Comparison of ENCODE assay signal across 37 cellular contexts in genomic region chr3:137778941-137779340, GRCh38. TPM values are rescaled to one million over a fixed set of nuclear protein-coding genes. Genes with fewer than 3 reads are reported as not detected.
"Had no signal": no experiment of that assay in that cellular context is flagged by ENCODE, and none has a peak within 500 bp of the region (broad histone marks: within the 10 kb centered on the region; RNA-seq: fewer than 3 reads in every experiment).

No MANE protein-coding gene starts in this region.

- H3K9me3 ChIP-seq: body of pancreas, breast epithelium had no signal

- H3K27ac Mint-ChIP-seq: activated CD4-positive, alpha-beta memory T cell treated with anti-CD3 and anti-CD28 coated beads, Interleukin-2, amount 10 ng/mL, durations not matched to agents 7 days and 5 days; activated CD4-positive, alpha-beta T cell treated with anti-CD3 and anti-CD28 coated beads for 36 hours; activated CD4-positive, alpha-beta T cell treated with anti-CD3 and anti-CD28 coated beads, Interleukin-2, amount 10 ng/mL, durations not matched to agents 7 days and 5 days; activated CD8-positive, alpha-beta memory T cell treated with anti-CD3 and anti-CD28 coated beads, Interleukin-2, amount 10 ng/mL, durations not matched to agents 7 days and 5 days; activated CD8-positive, alpha-beta T cell treated with anti-CD3 and anti-CD28 coated beads, Interleukin-2, amount 10 ng/mL, durations not matched to agents 7 days and 5 days; activated naive CD4-positive, alpha-beta T cell treated with anti-CD3 and anti-CD28 coated beads, Interleukin-2, amount 10 ng/mL, durations not matched to agents 7 days and 5 days; activated naive CD4-positive, alpha-beta T cell treated with anti-CD3 and anti-CD28 coated beads, Interleukin-2, amount 50 U/mL, for 24 hours; activated naive CD8-positive, alpha-beta T cell; activated naive CD8-positive, alpha-beta T cell treated with anti-CD3 and anti-CD28 coated beads, Interleukin-2, amount 10 ng/mL, durations not matched to agents 7 days and 5 days; activated naive CD8-positive, alpha-beta T cell treated with anti-CD3 and anti-CD28 coated beads, Interleukin-2, amount 50 U/mL, for 24 hours; activated T-cell treated with anti-CD3 and anti-CD28 coated beads, Interleukin-2, amount 50 U/mL, for 24 hours; activated T-helper 2 cell treated with anti-CD3 and anti-CD28 coated beads, Interferon-gamma antibody, Interleukin-2, Interleukin-4, amounts not matched to agents 10 μg/mL and 5 μg/mL and 100 μg/mL, durations not matched to agents 14 hours and 24 hours and 36 hours; T-helper 1 cell treated with Interleukin-12 subunit alpha and Interleukin-12 subunit beta and Interleukin-4 antibody, amounts not matched to agents 30 μg/mL and 1 μg/mL, for 36 hours; T-helper 2 cell treated with Interferon-gamma antibody and Interleukin-4, amounts not matched to agents 5 μg/mL and 100 μg/mL, for 36 hours had no signal

- H3K4me1 Mint-ChIP-seq: activated CD4-positive, alpha-beta memory T cell treated with anti-CD3 and anti-CD28 coated beads, Interleukin-2, amount 10 ng/mL, durations not matched to agents 7 days and 5 days; activated CD4-positive, alpha-beta T cell treated with anti-CD3 and anti-CD28 coated beads for 36 hours; activated CD4-positive, alpha-beta T cell treated with anti-CD3 and anti-CD28 coated beads, Interleukin-2, amount 10 ng/mL, durations not matched to agents 7 days and 5 days; activated CD8-positive, alpha-beta memory T cell treated with anti-CD3 and anti-CD28 coated beads, Interleukin-2, amount 10 ng/mL, durations not matched to agents 7 days and 5 days; activated naive CD4-positive, alpha-beta T cell treated with anti-CD3 and anti-CD28 coated beads, Interleukin-2, amount 10 ng/mL, durations not matched to agents 7 days and 5 days; activated naive CD4-positive, alpha-beta T cell treated with anti-CD3 and anti-CD28 coated beads, Interleukin-2, amount 50 U/mL, for 24 hours; activated naive CD8-positive, alpha-beta T cell treated with anti-CD3 and anti-CD28 coated beads, Interleukin-2, amount 10 ng/mL, durations not matched to agents 7 days and 5 days; activated naive CD8-positive, alpha-beta T cell treated with anti-CD3 and anti-CD28 coated beads, Interleukin-2, amount 50 U/mL, for 24 hours had no signal

- H3K4me1 ChIP-seq: body of pancreas, breast epithelium had no signal

- H3K27me3 ChIP-seq: brain microvascular endothelial cell, breast epithelium had no signal

- H3K36me3 Mint-ChIP-seq: activated CD8-positive, alpha-beta memory T cell treated with anti-CD3 and anti-CD28 coated beads, Interleukin-2, amount 10 ng/mL, durations not matched to agents 7 days and 5 days; activated naive CD4-positive, alpha-beta T cell treated with anti-CD3 and anti-CD28 coated beads, Interleukin-2, amount 10 ng/mL, durations not matched to agents 7 days and 5 days; activated naive CD4-positive, alpha-beta T cell treated with anti-CD3 and anti-CD28 coated beads, Interleukin-2, amount 50 U/mL, for 24 hours; activated naive CD8-positive, alpha-beta T cell; activated naive CD8-positive, alpha-beta T cell treated with anti-CD3 and anti-CD28 coated beads, Interleukin-2, amount 10 ng/mL, durations not matched to agents 7 days and 5 days had no signal

- DNase-seq: activated CD4-positive, alpha-beta memory T cell treated with anti-CD3 and anti-CD28 coated beads, Interleukin-2, amount 10 ng/mL, durations not matched to agents 7 days and 5 days; activated CD4-positive, alpha-beta T cell treated with anti-CD3 and anti-CD28 coated beads for 1 hour; activated CD4-positive, alpha-beta T cell treated with anti-CD3 and anti-CD28 coated beads for 36 hours; activated CD4-positive, alpha-beta T cell treated with anti-CD3 and anti-CD28 coated beads for 48 hours; activated CD4-positive, alpha-beta T cell treated with anti-CD3 and anti-CD28 coated beads, Interleukin-2, amount 10 ng/mL, durations not matched to agents 7 days and 5 days; activated CD4-positive, alpha-beta T cell treated with anti-CD3 and anti-CD28 coated beads, Interleukin-2, amount 50 U/mL, for 48 hours; activated CD4-positive, CD25-positive, alpha-beta regulatory T cell; activated CD8-positive, alpha-beta memory T cell treated with anti-CD3 and anti-CD28 coated beads for 24 hours; activated CD8-positive, alpha-beta memory T cell treated with anti-CD3 and anti-CD28 coated beads, Interleukin-2, amount 10 ng/mL, durations not matched to agents 7 days and 5 days; activated CD8-positive, alpha-beta memory T cell treated with anti-CD3 and anti-CD28 coated beads, Interleukin-2, amount 50 U/mL, for 48 hours; activated CD8-positive, alpha-beta T cell treated with anti-CD3 and anti-CD28 coated beads, Interleukin-2, amount 10 ng/mL, durations not matched to agents 7 days and 5 days; activated effector memory CD4-positive, alpha-beta T cell treated with Interleukin-2 at 50 U/mL for 16 hours; activated gamma-delta T cell; activated naive CD4-positive, alpha-beta T cell treated with anti-CD3 and anti-CD28 coated beads, Interleukin-2, amount 10 ng/mL, durations not matched to agents 7 days and 5 days; activated naive CD4-positive, alpha-beta T cell treated with Interleukin-2 at 50 U/mL for 16 hours; activated naive CD8-positive, alpha-beta T cell treated with anti-CD3 and anti-CD28 coated beads, Interleukin-2, amount 10 ng/mL, durations not matched to agents 7 days and 5 days; activated naive CD8-positive, alpha-beta T cell treated with anti-CD3 and anti-CD28 coated beads, Interleukin-2, amount 50 U/mL, for 24 hours; activated T-cell treated with anti-CD3 and anti-CD28 coated beads, Interleukin-2, amount 50 U/mL, for 24 hours; activated T-cell treated with anti-CD3 and anti-CD28 coated beads, Interleukin-2, amount 50 U/mL, for 48 hours; amniotic stem cell; aorta; body of pancreas; brain microvascular endothelial cell; central memory CD4-positive, alpha-beta T cell; T-helper 1 cell; T-helper 2 cell; T-helper 9 cell had no signal

- H3K9me3 Mint-ChIP-seq: activated CD4-positive, alpha-beta memory T cell treated with anti-CD3 and anti-CD28 coated beads, Interleukin-2, amount 10 ng/mL, durations not matched to agents 7 days and 5 days; activated CD4-positive, alpha-beta T cell treated with anti-CD3 and anti-CD28 coated beads, Interleukin-2, amount 10 ng/mL, durations not matched to agents 7 days and 5 days; activated naive CD4-positive, alpha-beta T cell treated with anti-CD3 and anti-CD28 coated beads, Interleukin-2, amount 10 ng/mL, durations not matched to agents 7 days and 5 days; activated naive CD4-positive, alpha-beta T cell treated with anti-CD3 and anti-CD28 coated beads, Interleukin-2, amount 50 U/mL, for 24 hours; activated naive CD8-positive, alpha-beta T cell treated with anti-CD3 and anti-CD28 coated beads, Interleukin-2, amount 10 ng/mL, durations not matched to agents 7 days and 5 days; activated naive CD8-positive, alpha-beta T cell treated with anti-CD3 and anti-CD28 coated beads, Interleukin-2, amount 50 U/mL, for 24 hours; activated T-cell treated with anti-CD3 and anti-CD28 coated beads, Interleukin-2, amount 50 U/mL, for 24 hours; activated T-helper 2 cell treated with anti-CD3 and anti-CD28 coated beads, Interferon-gamma antibody, Interleukin-2, Interleukin-4, amounts not matched to agents 10 μg/mL and 5 μg/mL and 100 μg/mL, durations not matched to agents 14 hours and 24 hours and 36 hours; T-helper 1 cell treated with Interleukin-12 subunit alpha and Interleukin-12 subunit beta and Interleukin-4 antibody, amounts not matched to agents 30 μg/mL and 1 μg/mL, for 36 hours; T-helper 2 cell treated with Interferon-gamma antibody and Interleukin-4, amounts not matched to agents 5 μg/mL and 100 μg/mL, for 36 hours had no signal

- H3K4me3 Mint-ChIP-seq: activated CD4-positive, alpha-beta memory T cell treated with anti-CD3 and anti-CD28 coated beads, Interleukin-2, amount 10 ng/mL, durations not matched to agents 7 days and 5 days; activated CD4-positive, alpha-beta T cell treated with anti-CD3 and anti-CD28 coated beads for 36 hours; activated CD4-positive, alpha-beta T cell treated with anti-CD3 and anti-CD28 coated beads, Interleukin-2, amount 10 ng/mL, durations not matched to agents 7 days and 5 days; activated CD8-positive, alpha-beta memory T cell treated with anti-CD3 and anti-CD28 coated beads, Interleukin-2, amount 10 ng/mL, durations not matched to agents 7 days and 5 days; activated CD8-positive, alpha-beta T cell treated with anti-CD3 and anti-CD28 coated beads, Interleukin-2, amount 10 ng/mL, durations not matched to agents 7 days and 5 days; activated naive CD4-positive, alpha-beta T cell treated with anti-CD3 and anti-CD28 coated beads, Interleukin-2, amount 10 ng/mL, durations not matched to agents 7 days and 5 days; activated naive CD4-positive, alpha-beta T cell treated with anti-CD3 and anti-CD28 coated beads, Interleukin-2, amount 50 U/mL, for 24 hours; activated naive CD8-positive, alpha-beta T cell; activated naive CD8-positive, alpha-beta T cell treated with anti-CD3 and anti-CD28 coated beads, Interleukin-2, amount 10 ng/mL, durations not matched to agents 7 days and 5 days; activated naive CD8-positive, alpha-beta T cell treated with anti-CD3 and anti-CD28 coated beads, Interleukin-2, amount 50 U/mL, for 24 hours; activated T-cell treated with anti-CD3 and anti-CD28 coated beads, Interleukin-2, amount 50 U/mL, for 24 hours; T-helper 1 cell treated with Interleukin-12 subunit alpha and Interleukin-12 subunit beta and Interleukin-4 antibody, amounts not matched to agents 30 μg/mL and 1 μg/mL, for 36 hours; T-helper 2 cell treated with Interferon-gamma antibody and Interleukin-4, amounts not matched to agents 5 μg/mL and 100 μg/mL, for 36 hours had no signal

- H3K4me3 ChIP-seq: body of pancreas, breast epithelium had no signal

- ATAC-seq: activated CD4-positive, alpha-beta T cell treated with anti-CD3 and anti-CD28 coated beads for 36 hours; activated CD4-positive, CD25-positive, alpha-beta regulatory T cell treated with anti-CD3 and anti-CD28 coated beads, Interleukin-2, amount 50 U/mL, for 24 hours; activated CD8-positive, alpha-beta memory T cell treated with anti-CD3 and anti-CD28 coated beads, Interleukin-2, amount 10 ng/mL, durations not matched to agents 7 days and 5 days; activated CD8-positive, alpha-beta T cell treated with anti-CD3 and anti-CD28 coated beads, Interleukin-2, amount 10 ng/mL, durations not matched to agents 7 days and 5 days; activated naive CD8-positive, alpha-beta T cell treated with anti-CD3 and anti-CD28 coated beads, Interleukin-2, amount 50 U/mL, for 24 hours; body of pancreas had no signal

- H3K36me3 ChIP-seq: brain microvascular endothelial cell, breast epithelium had no signal

- H3K27ac ChIP-seq: body of pancreas, brain microvascular endothelial cell, breast epithelium, VCaP had no signal

RNA-seq across cellular contexts. Expression of gene SOX14, which starts 14.8 kb away (rescaled TPM):
- total RNA-seq: activated CD4-positive, alpha-beta memory T cell treated with anti-CD3 and anti-CD28 coated beads, Interleukin-2, amount 10 ng/mL, durations not matched to agents 7 days and 5 days; activated CD4-positive, alpha-beta T cell treated with anti-CD3 and anti-CD28 coated beads for 36 hours; activated CD4-positive, alpha-beta T cell treated with anti-CD3 and anti-CD28 coated beads, Interleukin-2, amount 10 ng/mL, durations not matched to agents 7 days and 5 days; activated CD8-positive, alpha-beta memory T cell treated with anti-CD3 and anti-CD28 coated beads, Interleukin-2, amount 10 ng/mL, durations not matched to agents 7 days and 5 days; activated CD8-positive, alpha-beta T cell treated with anti-CD3 and anti-CD28 coated beads, Interleukin-2, amount 10 ng/mL, durations not matched to agents 7 days and 5 days; activated naive CD8-positive, alpha-beta T cell treated with anti-CD3 and anti-CD28 coated beads, Interleukin-2, amount 10 ng/mL, durations not matched to agents 7 days and 5 days; activated T-helper 2 cell treated with anti-CD3 and anti-CD28 coated beads, Interferon-gamma antibody, Interleukin-2, Interleukin-4, amounts not matched to agents 10 μg/mL and 5 μg/mL and 100 μg/mL, durations not matched to agents 14 hours and 24 hours and 36 hours; aorta; body of pancreas; breast epithelium; cardiac septum had no signal
- polyA plus RNA-seq: adipose tissue, aorta had no signal
